In genomic region chr3:33439421-33440327, GRCh38 we compare ENCODE assay signal across 1 cellular context.
A peak's percentile ranks its signal among the peaks of the same experiment; 100 is the strongest.
TF ChIP-seq lines count a peak whose summit lies in the region.

No MANE protein-coding gene starts in this region.

TF ChIP-seq in A549, 52 proteins besides CTCF, POLR2A, EP300 and RAD21 (continued from another document):
- TF ChIP-seq MYC (IDR thresholded peaks at IDR 0.05; ENCODE audit: borderline replicate concordance, low read length) (no peak), CHD2 (IDR thresholded peaks at IDR 0.05; ENCODE audit: low read length, partially characterized antibody) (no peak), CEBPB (IDR thresholded peaks at IDR 0.05) (no peak), JUNB (IDR thresholded peaks at IDR 0.05) (no peak), EHMT2 (IDR thresholded peaks at IDR 0.05; ENCODE audit: low read depth) (no peak), NPAS2 (CRISPR knock-in tag; IDR thresholded peaks at IDR 0.05; ENCODE audit: borderline replicate concordance) (no peak), POLR2AphosphoS2 (conservative IDR thresholded peaks at IDR 0.05; ENCODE audit: low read length) (no peak), GATA3 (IDR thresholded peaks at IDR 0.05; ENCODE audit: borderline replicate concordance) (no peak), ZFP36 (IDR thresholded peaks at IDR 0.05; ENCODE audit: borderline replicate concordance, partially characterized antibody) (no peak), MAFK (IDR thresholded peaks at IDR 0.05; ENCODE audit: partially characterized antibody) (no peak), HEYL (CRISPR knock-in tag; IDR thresholded peaks at IDR 0.05) (no peak), CBX2 (IDR thresholded peaks at IDR 0.05; ENCODE audit: borderline replicate concordance, low read depth) (no peak), NFE2L2 (conservative IDR thresholded peaks at IDR 0.05; ENCODE audit: low read length) (no peak), PBX3 (IDR thresholded peaks at IDR 0.05) (no peak), ZSCAN20 (CRISPR knock-in tag; IDR thresholded peaks at IDR 0.05) (no peak), ATOH8 (CRISPR knock-in tag; IDR thresholded peaks at IDR 0.05; ENCODE audit: low read depth) (no peak), TP53 (CRISPR knock-in tag; IDR thresholded peaks at IDR 0.05) (peak; percentile 59; the same call in 1 of the 2 replicates), ZC3H11A (IDR thresholded peaks at IDR 0.05) (no peak), RNF2 (IDR thresholded peaks at IDR 0.05; ENCODE audit: borderline replicate concordance, low read depth) (no peak), MAZ (IDR thresholded peaks at IDR 0.05; ENCODE audit: borderline replicate concordance, low read depth, low read length) (no peak), EHF (CRISPR knock-in tag; IDR thresholded peaks at IDR 0.05) (no peak), RFX5 (IDR thresholded peaks at IDR 0.05) (no peak), REST (IDR thresholded peaks at IDR 0.05) (no peak), CHD4 (IDR thresholded peaks at IDR 0.05; ENCODE audit: borderline replicate concordance) (no peak), KDM5A (IDR thresholded peaks at IDR 0.05) (no peak), SREBF2 (IDR thresholded peaks at IDR 0.05) (no peak), MAX (IDR thresholded peaks at IDR 0.05) (peak; percentile 48), HDAC2 (IDR thresholded peaks at IDR 0.05) (no peak), BCL3 (IDR thresholded peaks at IDR 0.05) (peak; percentile 93; the same call in 1 of the 3 replicates), FOSL2 (IDR thresholded peaks at IDR 0.05) (no peak), FOSL2 (CRISPR knock-in tag; IDR thresholded peaks at IDR 0.05) (no peak), SMC3 (IDR thresholded peaks at IDR 0.05) (peak; percentile 28; the same call in 1 of the 3 replicates), JUN (IDR thresholded peaks at IDR 0.05) (peak; percentile 68 to 90; a peak in 4 of 5 replicates), E2F6 (IDR thresholded peaks at IDR 0.05; ENCODE audit: borderline replicate concordance, low read depth) (0 out of 2 replicates have a peak, but pooled peaks have one; percentile 31), RARB (CRISPR knock-in tag; IDR thresholded peaks at IDR 0.05) (no peak), HOXA7 (CRISPR knock-in tag; IDR thresholded peaks at IDR 0.05) (no peak)
